ENCODE assay signal across 1 cellular context in the genomic region with DNA sequence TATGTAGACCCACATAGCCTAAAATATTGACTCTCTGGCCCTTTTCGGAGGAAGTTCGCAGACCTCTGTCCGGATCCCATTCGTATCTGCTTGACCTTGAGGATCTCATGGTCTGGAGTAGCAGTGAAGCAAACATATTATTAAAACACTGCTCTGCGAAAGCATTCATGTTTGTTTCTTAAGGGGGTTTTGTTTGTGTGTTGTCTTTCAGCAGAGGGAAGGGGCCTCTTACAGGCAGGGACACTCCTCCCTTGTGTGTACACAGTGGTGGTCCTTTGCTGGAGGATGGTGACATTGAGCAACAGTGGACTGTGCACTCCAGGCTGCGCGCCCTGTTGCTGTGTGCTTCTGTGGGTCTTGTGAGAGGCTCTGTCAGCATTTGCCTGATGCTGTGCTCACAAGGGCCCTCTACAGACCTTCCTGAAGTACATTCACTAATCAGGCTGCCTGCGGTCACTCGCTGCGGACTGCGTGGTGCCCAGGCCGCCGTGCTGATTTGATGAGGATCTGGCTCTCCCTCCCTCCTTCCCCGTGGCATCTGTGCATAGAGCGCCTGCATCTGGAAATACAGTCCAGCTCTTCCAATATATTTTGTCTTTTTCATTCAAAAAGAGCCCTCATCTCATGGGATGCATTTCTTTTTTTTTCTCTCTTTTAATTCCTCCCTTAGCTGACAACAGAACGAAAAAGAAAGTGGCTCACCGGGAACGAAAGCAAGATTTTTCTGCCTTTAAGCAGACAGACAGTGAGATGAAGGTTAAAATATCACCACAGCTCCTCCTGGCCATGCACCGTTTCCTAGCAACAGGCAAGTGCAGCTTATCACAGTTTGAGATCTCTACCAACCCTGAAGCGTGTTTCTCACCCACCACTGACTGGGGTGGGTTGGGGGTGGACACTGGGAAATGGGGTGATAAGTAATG.
A peak's percentile ranks its signal among the peaks of the same experiment; 100 is the strongest.
TF ChIP-seq lines count a peak whose summit lies in the region.

No MANE protein-coding gene starts in this region.

TF ChIP-seq in SK-N-SH, 30 proteins besides CTCF, POLR2A, EP300 and RAD21 (continued from another document):
- TF ChIP-seq, protein P1, sequence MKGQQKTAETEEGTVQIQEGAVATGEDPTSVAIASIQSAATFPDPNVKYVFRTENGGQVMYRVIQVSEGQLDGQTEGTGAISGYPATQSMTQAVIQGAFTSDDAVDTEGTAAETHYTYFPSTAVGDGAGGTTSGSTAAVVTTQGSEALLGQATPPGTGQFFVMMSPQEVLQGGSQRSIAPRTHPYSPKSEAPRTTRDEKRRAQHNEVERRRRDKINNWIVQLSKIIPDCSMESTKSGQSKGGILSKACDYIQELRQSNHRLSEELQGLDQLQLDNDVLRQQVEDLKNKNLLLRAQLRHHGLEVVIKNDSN (IDR thresholded peaks at IDR 0.05; ENCODE audit: borderline replicate concordance, low read depth), result 0 out of 2 replicates have a peak, but pooled peaks have one; percentile 17
- TF ChIP-seq TCF12 (IDR thresholded peaks at IDR 0.05) (no peak), SMC3 (IDR thresholded peaks at IDR 0.05; ENCODE audit: low read depth, low read length) (peak; percentile 71), FOXJ3 (CRISPR knock-in tag; IDR thresholded peaks at IDR 0.05) (peak; percentile 58; the same call in 1 of the 2 replicates)
